Comparison of ENCODE assay signal across 14 cellular contexts in the genomic region with DNA sequence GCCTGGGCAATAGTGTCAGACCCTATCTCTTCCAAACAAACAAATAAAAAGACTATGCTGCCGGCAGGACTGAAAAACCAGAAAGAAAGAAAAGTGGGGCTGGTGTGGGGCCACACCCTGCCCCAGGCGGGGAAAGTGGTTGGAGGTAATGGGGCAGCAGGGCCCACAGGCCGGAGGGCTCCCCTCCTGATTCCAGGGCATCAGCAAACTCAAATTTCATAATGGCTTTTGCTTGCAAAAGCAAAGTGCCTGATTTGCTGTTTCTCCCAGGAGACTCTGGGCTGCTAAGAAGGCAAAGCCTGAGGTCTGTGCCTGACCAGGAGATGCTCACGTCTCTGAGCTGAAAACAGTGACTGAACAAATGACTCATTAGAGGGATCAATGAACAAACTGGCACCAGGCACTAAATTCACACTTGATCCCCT.
A peak's percentile ranks its signal among the peaks of the same experiment; 100 is the strongest.
DNase-seq lines count a peak whose midpoint lies in the region; ATAC-seq and TF ChIP-seq lines count a peak whose summit lies in the region.
"Had no signal": no experiment of that assay in that cellular context is flagged by ENCODE, and none has a peak within 500 bp of the region (broad histone marks: within the 10 kb centered on the region; RNA-seq: fewer than 3 reads in every experiment).

No MANE protein-coding gene starts in this region.

- no peaks in the 10 kb centered on the region for H3K36me3 ChIP-seq in MG63

- H3K4me3 ChIP-seq in MG63: no peak overlapping the region
- H3K4me3 ChIP-seq: GM12878, heart left ventricle had no signal

- H3K36me3 Mint-ChIP-seq in effector memory CD8-positive, alpha-beta T cell (ENCODE audit: insufficient read depth): peaks cover 4% of the 10 kb centered on the region
- no peaks in the 10 kb centered on the region for H3K36me3 Mint-ChIP-seq in progenitor cell of endocrine pancreas (ENCODE audit: insufficient read depth)
- H3K36me3 Mint-ChIP-seq: natural killer cell had no signal

- H3K9me3 Mint-ChIP-seq in effector memory CD8-positive, alpha-beta T cell: no peaks in the 10 kb centered on the region
- no peaks in the 10 kb centered on the region for H3K9me3 Mint-ChIP-seq in progenitor cell of endocrine pancreas (ENCODE audit: low read depth)
- H3K9me3 Mint-ChIP-seq: natural killer cell had no signal

- H3K27me3 ChIP-seq in MG63: no peaks in the 10 kb centered on the region
- H3K27me3 ChIP-seq: heart left ventricle had no signal

- H3K27me3 Mint-ChIP-seq in effector memory CD8-positive, alpha-beta T cell: no peaks in the 10 kb centered on the region
- H3K27me3 Mint-ChIP-seq in progenitor cell of endocrine pancreas: no peaks in the 10 kb centered on the region

- ATAC-seq in effector memory CD8-positive, alpha-beta T cell (replicated peaks): no peak
- ATAC-seq in GM21737 (IDR thresholded peaks at IDR 0.05; ENCODE audit: unreplicated experiment) (no peak), GM19455 (IDR thresholded peaks at IDR 0.05; ENCODE audit: unreplicated experiment) (no peak), HG02678 (IDR thresholded peaks at IDR 0.05; ENCODE audit: unreplicated experiment) (no peak)
- ATAC-seq: GM12878, heart left ventricle, natural killer cell had no signal

- no peak overlapping the region for H3K4me3 Mint-ChIP-seq in effector memory CD8-positive, alpha-beta T cell
- no peak overlapping the region for H3K4me3 Mint-ChIP-seq in progenitor cell of endocrine pancreas (ENCODE audit: low read depth)
- H3K4me3 Mint-ChIP-seq: natural killer cell had no signal

- H3K4me1 Mint-ChIP-seq in effector memory CD8-positive, alpha-beta T cell (ENCODE audit: low read depth in 2 of 2): peaks cover 27 to 38% of the 10 kb centered on the region in 2 donors
- H3K4me1 Mint-ChIP-seq in progenitor cell of endocrine pancreas (ENCODE audit: low read depth): peaks cover 6% of the 10 kb centered on the region

- H3K9me3 ChIP-seq in MG63: no peaks in the 10 kb centered on the region
- H3K9me3 ChIP-seq: heart left ventricle had no signal

- DNase-seq in DMS 273 (lab: John Stamatoyannopoulos, UW; ENCODE audit: unreplicated experiment): peak; percentile 20
- DNase-seq in DMS 273 treated with DMSO at 0.1 percent for 48 hours (lab: John Stamatoyannopoulos, UW): no peak
- peak; percentile 64 for DNase-seq in MG63
- no peak for DNase-seq in effector memory CD8-positive, alpha-beta T cell
- DNase-seq in progenitor cell of endocrine pancreas (ENCODE audit: low spot score, unreplicated experiment): no peak
- DNase-seq: amniotic stem cell, GOT3, natural killer cell, NCI-H510A had no signal

- no peak for TF ChIP-seq CTCF in progenitor cell of endocrine pancreas (IDR thresholded peaks at IDR 0.05; ENCODE audit: unreplicated experiment)

- peak overlapping the region; percentile 65 to 84 for H3K27ac Mint-ChIP-seq in effector memory CD8-positive, alpha-beta T cell
- peak overlapping the region; percentile 22 for H3K27ac Mint-ChIP-seq in progenitor cell of endocrine pancreas

Comparison
In these comparisons a context has a peak if more than half of its experiments do, and no peak if none do; other contexts are left out.
1. DNase-seq: peak in DMS 273 (single experiment) and MG63 (single experiment); none in DMS 273 treated with DMSO at 0.1 percent for 48 hours (single experiment), effector memory CD8-positive, alpha-beta T cell (0 of 3) and progenitor cell of endocrine pancreas (single experiment).